16 cellular contexts compared by ENCODE assay signal in genomic region chr3:25493786-25494185, GRCh38.
A peak's percentile ranks its signal among the peaks of the same experiment; 100 is the strongest.
DNase-seq lines count a peak whose midpoint lies in the region; ATAC-seq, FAIRE-seq and TF ChIP-seq lines count a peak whose summit lies in the region.
"Had no signal": no experiment of that assay in that cellular context is flagged by ENCODE, and none has a peak within 500 bp of the region (broad histone marks: within the 10 kb centered on the region; RNA-seq: fewer than 3 reads in every experiment).

No MANE protein-coding gene starts in this region.

- H3K79me2 ChIP-seq in GM23248 (ENCODE audit: insufficient read depth) (no peaks in the 10 kb centered on the region), endothelial cell of umbilical vein (ENCODE audit: control insufficient read depth, insufficient read depth, low read length) (peaks cover 2% of the 10 kb centered on the region)

- H3K27me3 Mint-ChIP-seq in CD8-positive, alpha-beta memory T cell = no peaks in the 10 kb centered on the region
- H3K27me3 Mint-ChIP-seq: activated naive CD8-positive, alpha-beta T cell had no signal

- no peak overlapping the region for H3K4me3 Mint-ChIP-seq in CD8-positive, alpha-beta memory T cell
- H3K4me3 Mint-ChIP-seq: activated naive CD8-positive, alpha-beta T cell had no signal

- TF ChIP-seq POLR2A in endothelial cell of umbilical vein (IDR thresholded peaks at IDR 0.05; ENCODE audit: low read depth, low read length) = no peak

- no peaks in the 10 kb centered on the region for H3K4me1 ChIP-seq in GM23248 (ENCODE audit: insufficient read depth)
- no peaks in the 10 kb centered on the region for H3K4me1 ChIP-seq in RWPE2 (ENCODE audit: insufficient read depth, poor library complexity, severe bottlenecking)
- H3K4me1 ChIP-seq in endothelial cell of umbilical vein (ENCODE audit: control insufficient read depth, extremely low read depth, insufficient read depth, low read length) = peaks cover 24% of the 10 kb centered on the region
- H3K4me1 ChIP-seq in CD8-positive, alpha-beta memory T cell (ENCODE audit: insufficient read depth, low read length) = no peaks in the 10 kb centered on the region
- H3K4me1 ChIP-seq: pancreas had no signal

- dilution Hi-C loops in endothelial cell of umbilical vein (cut with MboI; ENCODE audit: extremely low pct_ligation_motif_present, low sequenced_read_pairs) = no loop called here

- H3K9ac ChIP-seq in GM23248 (no peak overlapping the region), endothelial cell of umbilical vein (replicated peaks; ENCODE audit: extremely low read depth, insufficient read depth, low read length) (peak overlapping the region; percentile 57)

- 18 to 28% methylated on average over 1 of the region's 1 CpG for WGBS in GM23248 (ENCODE audit: low coverage in 1 of 2, low lambda C conversion rate in 2 of 2, missing lambda C conversion rate in 2 of 2), 2 experiments

- H3K9me1 ChIP-seq in endothelial cell of umbilical vein (replicated peaks; ENCODE audit: control insufficient read depth, extremely low read depth, insufficient read depth, low read length) = no peaks in the 10 kb centered on the region

- no peak for FAIRE-seq in endothelial cell of umbilical vein (lab: Jason Lieb, UNC)
- FAIRE-seq: GM12892, pancreas had no signal

- H3K27ac ChIP-seq in GM23248 = no peak overlapping the region; the same call in 1 of the 2 replicates
- peak overlapping the region; percentile 74 for H3K27ac ChIP-seq in RWPE2 (ENCODE audit: poor library complexity, severe bottlenecking)
- peak overlapping the region; percentile 83 for H3K27ac ChIP-seq in endothelial cell of umbilical vein (ENCODE audit: insufficient read depth, low read depth, low read length)
- no peak overlapping the region for H3K27ac ChIP-seq in CD8-positive, alpha-beta memory T cell (ENCODE audit: low read depth, low read length)
- H3K27ac ChIP-seq: heart left ventricle, pancreas, RWPE1 had no signal

- H3K36me3 ChIP-seq in GM23248 (ENCODE audit: low read depth) = no peaks in the 10 kb centered on the region
- H3K36me3 ChIP-seq in RWPE2 (ENCODE audit: low read depth) = no peaks in the 10 kb centered on the region
- H3K36me3 ChIP-seq in endothelial cell of umbilical vein (ENCODE audit: control insufficient read depth in 2 of 2, extremely low read depth in 1 of 2, insufficient read depth in 2 of 2, low read length in 2 of 2) = no peaks in the 10 kb centered on the region
- no peaks in the 10 kb centered on the region for H3K36me3 ChIP-seq in CD8-positive, alpha-beta memory T cell (ENCODE audit: insufficient read depth, low read length)
- H3K36me3 ChIP-seq: heart left ventricle, pancreas had no signal

- BruUV-seq in endothelial cell of umbilical vein (replicated peaks; lab: Mats Ljungman, UMichigan) = no TSS peak

- H3K4me1 Mint-ChIP-seq in CD8-positive, alpha-beta memory T cell = no peaks in the 10 kb centered on the region

- H3K27ac Mint-ChIP-seq in CD8-positive, alpha-beta memory T cell = no peak overlapping the region
- H3K27ac Mint-ChIP-seq: activated naive CD8-positive, alpha-beta T cell had no signal

- intact Hi-C loops in endothelial cell of umbilical vein (cut with micrococcal nuclease) = loop anchor here (1.0 to 2.0 kb wide), 3 partner anchors 16 to 63 kb away; no protein-coding TSS in a partner anchor

- POLR2A ChIA-PET in endothelial cell of umbilical vein (lab: Charles Lee) = interaction anchor here (1.6 kb wide), 1 partner anchor 65 kb away, joined by 6 read pairs; the partner anchor contains the start of gene RARB
- POLR2A ChIA-PET in CD8-positive, alpha-beta memory T cell (lab: Charles Lee) = no interaction called here

- H3K9me3 ChIP-seq in GM23248 (ENCODE audit: low read depth) (peaks cover 4% of the 10 kb centered on the region), RWPE2 (ENCODE audit: severe bottlenecking) (peaks cover 2% of the 10 kb centered on the region), endothelial cell of umbilical vein (replicated peaks; ENCODE audit: control insufficient read depth, insufficient read depth, low read length) (no peaks in the 10 kb centered on the region)
- no peaks in the 10 kb centered on the region for H3K9me3 ChIP-seq in CD8-positive, alpha-beta memory T cell (ENCODE audit: low read length)
- H3K9me3 ChIP-seq: pancreas had no signal

- TF ChIP-seq CTCF in RWPE2 (IDR thresholded peaks at IDR 0.05; ENCODE audit: poor library complexity, severe bottlenecking) (no peak), endothelial cell of umbilical vein (IDR thresholded peaks at IDR 0.05; ENCODE audit: extremely low read depth in 1 of 2, insufficient read depth in 1 of 2, low read depth in 1 of 2, low read length in 2 of 2) (no peak), GM13977 (IDR thresholded peaks at IDR 0.05; ENCODE audit: extremely low read depth, insufficient read depth, missing control alignments) (no peak)

- ATAC-seq in RWPE2 (ENCODE audit: low read depth) = peak; percentile 73; the same call in 2 of the 3 replicates
- ATAC-seq: heart left ventricle, left cardiac atrium, pancreas had no signal

- CTCF ChIA-PET in endothelial cell of umbilical vein (lab: Charles Lee) = interaction anchor here (1.3 to 1.4 kb wide), 2 partner anchors 66 to 100 kb away, joined by 5 to 6 read pairs; partner anchors contain the start of gene RARB
- CTCF ChIA-PET in CD8-positive, alpha-beta memory T cell (lab: Charles Lee) = no interaction called here

- in situ Hi-C loops in GM23248 (cut with MboI) = no loop called here
- in situ Hi-C loops in GM13977 (cut with MboI; ENCODE audit: low pct_unique_long_range_greater_than_20kb, low sequenced_read_pairs, unreplicated experiment) = no loop called here

- H4K20me1 ChIP-seq in GM23248 (ENCODE audit: insufficient read depth) = no peaks in the 10 kb centered on the region
- no peaks in the 10 kb centered on the region for H4K20me1 ChIP-seq in endothelial cell of umbilical vein (replicated peaks; ENCODE audit: control insufficient read depth, extremely low read depth, insufficient read depth, low read length)

- H3K4me3 ChIP-seq in GM23248 (no peak overlapping the region), RWPE2 (ENCODE audit: severe bottlenecking) (no peak overlapping the region), endothelial cell of umbilical vein (replicated peaks in 1 of 3; ENCODE audit: insufficient read depth in 1 of 3, low read depth in 1 of 3, low read length in 3 of 3) (no peak overlapping the region)
- H3K4me3 ChIP-seq in CD8-positive, alpha-beta memory T cell (ENCODE audit: low read length) = no peak overlapping the region
- H3K4me3 ChIP-seq: heart left ventricle, pancreas had no signal

- H3K36me3 Mint-ChIP-seq in CD8-positive, alpha-beta memory T cell = no peaks in the 10 kb centered on the region

- H3K27me3 ChIP-seq in GM23248 (replicated peaks; ENCODE audit: insufficient read depth) (no peaks in the 10 kb centered on the region), RWPE2 (ENCODE audit: insufficient read depth, poor library complexity, severe bottlenecking) (no peaks in the 10 kb centered on the region), endothelial cell of umbilical vein (ENCODE audit: control insufficient read depth in 2 of 2, insufficient read depth in 2 of 2, low read length in 2 of 2) (no peaks in the 10 kb centered on the region)
- H3K27me3 ChIP-seq in CD8-positive, alpha-beta memory T cell (ENCODE audit: insufficient read depth, low read length, poor library complexity, severe bottlenecking) = no peaks in the 10 kb centered on the region
- H3K27me3 ChIP-seq: heart left ventricle, pancreas had no signal

- no peaks in the 10 kb centered on the region for H3F3A ChIP-seq in GM23248 (ENCODE audit: insufficient read depth)

- no peaks in the 10 kb centered on the region for H3K9me2 ChIP-seq in GM23248 (ENCODE audit: insufficient read depth)

- H2AFZ ChIP-seq in GM23248 (no peak overlapping the region), endothelial cell of umbilical vein (ENCODE audit: low read depth, low read length) (no peak overlapping the region)

- H3K9me3 Mint-ChIP-seq in CD8-positive, alpha-beta memory T cell = peaks cover 17 to 46% (median 32%) of the 10 kb centered on the region in 5 donors

- H3K4me2 ChIP-seq in GM23248 (ENCODE audit: unreplicated experiment) = no peak overlapping the region
- H3K4me2 ChIP-seq in endothelial cell of umbilical vein (ENCODE audit: insufficient read depth, low read length) = no peak overlapping the region

- DNase-seq in GM23248 (peak; percentile 38), RWPE2 (ENCODE audit: low spot score) (no peak), endothelial cell of umbilical vein (ENCODE audit: low read depth, low spot score) (peak; percentile 75), pulmonary artery endothelial cell (ENCODE audit: low read depth, low spot score) (peak; percentile 24), A172 (ENCODE audit: low spot score) (no peak), GM13977 (ENCODE audit: low spot score) (no peak), T-helper 1 cell (no peak)
- no peak for DNase-seq in CD8-positive, alpha-beta memory T cell
- DNase-seq: cerebellar nuclear complex, heart left ventricle, left cardiac atrium, NCI-H2081, pancreas had no signal

TF ChIP-seq in endothelial cell of umbilical vein, 7 proteins besides CTCF, POLR2A, EP300 and RAD21:
- TF ChIP-seq MYC (IDR thresholded peaks at IDR 0.05; ENCODE audit: low read depth, low read length) (no peak), JUN (IDR thresholded peaks at IDR 0.05; ENCODE audit: borderline replicate concordance, insufficient read depth, insufficient read length, low read depth) (peak; percentile 47), MAX (IDR thresholded peaks at IDR 0.05; ENCODE audit: insufficient read depth, insufficient read length) (no peak), POLR2AphosphoS5 (IDR thresholded peaks at IDR 0.05; ENCODE audit: insufficient read depth, low read depth, low read length) (peak; percentile 47), GATA2 (IDR thresholded peaks at IDR 0.05; ENCODE audit: insufficient read depth, insufficient read length, low read depth, low read length) (no peak), FOS (IDR thresholded peaks at IDR 0.05; ENCODE audit: borderline replicate concordance, insufficient read depth, low read length) (peak; percentile 80), EZH2 (IDR thresholded peaks at IDR 0.05; ENCODE audit: borderline replicate concordance, low read depth, low read length, severe bottlenecking) (no peak)

Comparison
In these comparisons a context has a peak if more than half of its experiments do, and no peak if none do; other contexts are left out.
1. DNase-seq: peak in GM23248 (single experiment), endothelial cell of umbilical vein (single experiment) and pulmonary artery endothelial cell (single experiment); none in RWPE2 (single experiment), A172 (single experiment), CD8-positive, alpha-beta memory T cell (0 of 5), GM13977 (single experiment) and T-helper 1 cell (0 of 5).
2. H3K27ac ChIP-seq: peak in RWPE2 (single experiment) and endothelial cell of umbilical vein (single experiment); none in GM23248 (single experiment) and CD8-positive, alpha-beta memory T cell (single experiment).